ENCODE assay signal across 20 cellular contexts in the genomic region with DNA sequence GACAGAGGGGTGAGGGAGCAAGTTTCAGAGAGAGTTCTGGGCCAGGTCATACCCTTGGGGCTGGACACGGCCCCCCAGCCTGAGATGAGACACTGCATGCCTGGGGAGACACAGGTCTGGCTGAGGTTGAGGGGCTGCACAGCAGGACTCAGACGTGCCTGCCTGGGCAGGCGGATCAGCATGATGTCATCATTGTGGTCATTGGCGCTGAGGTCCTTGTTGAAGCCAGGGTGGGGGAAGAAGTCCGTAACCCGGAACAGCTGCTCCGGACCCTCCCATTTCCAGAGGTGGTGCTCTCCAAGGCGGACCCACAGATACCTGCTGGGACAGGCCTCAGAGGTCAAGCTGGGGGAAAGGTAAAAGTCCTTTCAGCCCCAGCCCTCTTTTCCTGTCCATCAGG. TPM values are rescaled to one million over a fixed set of nuclear protein-coding genes. Genes with fewer than 3 reads are reported as not detected.
A peak's percentile ranks its signal among the peaks of the same experiment; 100 is the strongest.
DNase-seq lines count a peak whose midpoint lies in the region; ATAC-seq, FAIRE-seq and TF ChIP-seq lines count a peak whose summit lies in the region.
"Had no signal": no experiment of that assay in that cellular context is flagged by ENCODE, and none has a peak within 500 bp of the region (broad histone marks: within the 10 kb centered on the region; RNA-seq: fewer than 3 reads in every experiment).

No MANE protein-coding gene starts in this region.

- H3K27ac ChIP-seq in right atrium auricular region (no peak overlapping the region), K562 (ENCODE audit: extremely low read depth, low read depth, low read length) (no peak overlapping the region), endodermal cell (ENCODE audit: low read depth, low read length) (no peak overlapping the region)
- H3K27ac ChIP-seq: BLaER1 treated with 17β-estradiol and CSF1 and Interleukin-3, amounts not matched to agents 10 nM and 100 nM had no signal

- no peak overlapping the region for H3K27ac Mint-ChIP-seq in endodermal cell
- H3K27ac Mint-ChIP-seq: CD4-positive, CD25-positive, alpha-beta regulatory T cell; HFFc6 had no signal

- H3K4me2 ChIP-seq in K562 (ENCODE audit: insufficient read depth, low read length): no peak overlapping the region
- H3K4me2 ChIP-seq: BLaER1 treated with 17β-estradiol and CSF1 and Interleukin-3, amounts not matched to agents 10 nM and 100 nM had no signal

- WGBS in K562 (ENCODE audit: insufficient coverage, low coverage, missing lambda C conversion rate): 0% methylated on average over 8 of the region's 8 CpGs
- WGBS in endodermal cell (ENCODE audit: insufficient coverage in 1 of 2, insufficient read length in 1 of 2), 2 experiments: 65 to 72% methylated on average over 6 to 8 of the region's 8 CpGs

- peak overlapping the region in 1 of 2 experiments; percentile 6; a peak in 1 of 4 replicates for H3K9ac ChIP-seq in K562 (ENCODE audit: insufficient read depth in 1 of 2, low read depth in 2 of 2, low read length in 2 of 2)
- no peak overlapping the region for H3K9ac ChIP-seq in endodermal cell (ENCODE audit: extremely low read depth, low read length, poor library complexity, severe bottlenecking)
- H3K9ac ChIP-seq: BLaER1 treated with 17β-estradiol and CSF1 and Interleukin-3, amounts not matched to agents 10 nM and 100 nM had no signal

- H3K4me1 ChIP-seq in right atrium auricular region: no peaks in the 10 kb centered on the region
- peaks cover 15 to 20% of the 10 kb centered on the region in 2 experiments; a peak in 4 of 5 replicates for H3K4me1 ChIP-seq in K562 (replicated peaks in 1 of 2; ENCODE audit: control insufficient read depth in 2 of 2, insufficient read depth in 2 of 2, low read length in 2 of 2)
- H3K4me1 ChIP-seq in endodermal cell (ENCODE audit: control insufficient read depth, insufficient read depth, low read length): no peaks in the 10 kb centered on the region
- H3K4me1 ChIP-seq: HAP-1 had no signal

- no peaks in the 10 kb centered on the region for H3K36me3 ChIP-seq in right atrium auricular region
- no peaks in the 10 kb centered on the region for H3K36me3 ChIP-seq in K562 (ENCODE audit: control insufficient read depth, insufficient read depth, low read length)
- H3K36me3 ChIP-seq in endodermal cell (ENCODE audit: control insufficient read depth, insufficient read depth, low read length): no peaks in the 10 kb centered on the region
- H3K36me3 ChIP-seq: BLaER1 treated with 17β-estradiol and CSF1 and Interleukin-3, amounts not matched to agents 10 nM and 100 nM; HAP-1 had no signal

- ATAC-seq in K562: no peak

- POLR2A ChIA-PET in K562 (lab: Yijun Ruan, JAX): interaction anchor here (0.7 kb wide), 1 partner anchor 11 kb away, joined by 5 read pairs; no protein-coding TSS in a partner anchor

- FAIRE-seq in K562 (lab: Jason Lieb, UNC): no peak
- FAIRE-seq: G401.6, GM12891, HTR-8/SVneo had no signal

- CTCF ChIA-PET in K562 (lab: Yijun Ruan, JAX; ENCODE audit: low intra/inter-chr PET ratio): no interaction called here

- no peak for TF ChIP-seq RAD21 in K562 (CRISPR knock-in tag; conservative IDR thresholded peaks at IDR 0.05 in 1 of 2, IDR thresholded peaks at IDR 0.05 in 1 of 2)

- no peak for TF ChIP-seq POLR2A in K562 (conservative IDR thresholded peaks at IDR 0.05)

- H3K9me3 Mint-ChIP-seq in endodermal cell: no peaks in the 10 kb centered on the region

- no peak overlapping the region for H2AFZ ChIP-seq in K562 (ENCODE audit: low read depth, low read length)

- H3K4me3 Mint-ChIP-seq in endodermal cell: no peak overlapping the region
- H3K4me3 Mint-ChIP-seq: CD4-positive, CD25-positive, alpha-beta regulatory T cell; HFFc6 had no signal

- H3K27me3 ChIP-seq in right atrium auricular region (peaks cover 0 to 11% of the 10 kb centered on the region in 2 donors), K562 (ENCODE audit: control insufficient read depth in 2 of 2, insufficient read depth in 2 of 2, low read length in 2 of 2) (peaks cover 2 to 32% of the 10 kb centered on the region in 2 experiments; a peak in 3 of 5 replicates), endodermal cell (ENCODE audit: control insufficient read depth, insufficient read depth, low read length, poor library complexity, severe bottlenecking) (peaks cover 17% of the 10 kb centered on the region)
- H3K27me3 ChIP-seq: BLaER1 treated with 17β-estradiol and CSF1 and Interleukin-3, amounts not matched to agents 10 nM and 100 nM had no signal

- in situ Hi-C loops in K562 (cut with MboI): no loop called here

- DNase-seq in cardiac septum (ENCODE audit: low spot score) (peak; percentile 53), right atrium auricular region (ENCODE audit: low spot score) (no peak), K562 (ENCODE audit: extremely low read depth in 1 of 4, low spot score in 3 of 4) (no peak), posterior vena cava (ENCODE audit: low spot score) (peak; percentile 70), endodermal cell (no peak), cerebellum (ENCODE audit: low spot score) (no peak)
- no peak for DNase-seq in activated CD4-positive, CD25-positive, alpha-beta regulatory T cell treated with anti-CD3 and anti-CD28 coated beads, Interleukin-2, amount 50 U/mL, for 72 hours
- DNase-seq: ACHN; Calu3; CD4-positive, CD25-positive, alpha-beta regulatory T cell; DMS79; EL; GOT3; HFFc6 had no signal

- TF ChIP-seq CTCF in right atrium auricular region (IDR thresholded peaks at IDR 0.05) (no peak), K562 (IDR thresholded peaks at IDR 0.05 in 2 of 3, conservative IDR thresholded peaks at IDR 0.05 in 1 of 3; ENCODE audit: insufficient read depth in 2 of 3, low read depth in 1 of 3, low read length in 3 of 3) (no peak), endodermal cell (conservative IDR thresholded peaks at IDR 0.05) (no peak)

- BruUV-seq in K562 (replicated peaks; lab: Mats Ljungman, UMichigan): no TSS peak

- H3K27me3 Mint-ChIP-seq in endodermal cell (ENCODE audit: insufficient read depth): peaks cover 68% of the 10 kb centered on the region

- H3K4me3 ChIP-seq in right atrium auricular region (no peak overlapping the region), K562 (no peak overlapping the region), endodermal cell (ENCODE audit: low read length) (no peak overlapping the region)
- H3K4me3 ChIP-seq: BLaER1 treated with 17β-estradiol and CSF1 and Interleukin-3, amounts not matched to agents 10 nM and 100 nM; HAP-1 had no signal

- intact Hi-C loops in cardiac septum (cut with DNase I): no loop called here
- intact Hi-C loops in K562 (cut with micrococcal nuclease): no loop called here
- intact Hi-C loops in posterior vena cava (cut with DNase I): no loop called here

- H3K9me1 ChIP-seq in K562 (ENCODE audit: control insufficient read depth, insufficient read depth, low read length): no peaks in the 10 kb centered on the region

- H4K20me1 ChIP-seq in K562 (replicated peaks; ENCODE audit: control insufficient read depth, insufficient read depth, low read length): no peaks in the 10 kb centered on the region

- H3K9me3 ChIP-seq in right atrium auricular region: no peaks in the 10 kb centered on the region
- H3K9me3 ChIP-seq in K562 (replicated peaks; ENCODE audit: control insufficient read depth, insufficient read depth, low read depth, low read length): no peaks in the 10 kb centered on the region
- H3K9me3 ChIP-seq in endodermal cell (ENCODE audit: control insufficient read depth, low read length): no peaks in the 10 kb centered on the region
- H3K9me3 ChIP-seq: BLaER1 treated with 17β-estradiol and CSF1 and Interleukin-3, amounts not matched to agents 10 nM and 100 nM; HAP-1 had no signal

- peaks cover 9% of the 10 kb centered on the region for H3K4me1 Mint-ChIP-seq in endodermal cell
- H3K4me1 Mint-ChIP-seq: CD4-positive, CD25-positive, alpha-beta regulatory T cell had no signal

- no peaks in the 10 kb centered on the region for H3K36me3 Mint-ChIP-seq in endodermal cell (ENCODE audit: low read depth)
- H3K36me3 Mint-ChIP-seq: CD4-positive, CD25-positive, alpha-beta regulatory T cell had no signal

- H3K79me2 ChIP-seq in K562 (ENCODE audit: control insufficient read depth, insufficient read depth, low read length): no peaks in the 10 kb centered on the region

- TF ChIP-seq EP300 in K562 (IDR thresholded peaks at IDR 0.05; ENCODE audit: low read length): no peak

RNA-seq across cellular contexts. Expression of gene KLK8, which starts 5.0 kb away (rescaled TPM):
- total RNA-seq in cardiac septum: not detected
- total RNA-seq in right atrium auricular region: 1 to 10 TPM in 1 of 2 donors, not detected in 1; 2.9 TPM
- total RNA-seq in K562 (2011; cell fraction: chromatin; rRNA removed; ENCODE audit: low replicate concordance): 0.93 TPM in 1 of 2 replicates, not detected in the other
- total RNA-seq in K562 (2011; cell fraction: nucleolus; rRNA removed): 0.66 and 2.2 TPM in 2 replicates
- 1.2 and 3.7 TPM in 2 replicates for total RNA-seq in K562 (2011; cell fraction: nucleoplasm; rRNA removed)
- total RNA-seq in K562 (2014; rRNA removed): 0.45 TPM in 1 of 2 replicates, not detected in the other
- 0.40 TPM in 1 of 2 replicates, not detected in the other for total RNA-seq in K562 (2014; rRNA removed; fragmentation: Illumina TruSeq; extraction: Trizol)
- 0.41 and 0.76 TPM in 2 replicates for total RNA-seq in K562 (2015; rRNA removed; fragmentation: Illumina TruSeq; extraction: Trizol)
- 1.4 TPM in 2 replicates for total RNA-seq in K562 (2021)
- 0.62 and 0.79 TPM in 2 replicates for polyA plus RNA-seq in K562 (2011; rRNA removed)
- 0.65 and 1.9 TPM in 2 replicates for polyA plus RNA-seq in K562 (2011; cell fraction: cytosol; rRNA removed)
- polyA plus RNA-seq in K562 (2011; cell fraction: nucleus; rRNA removed): 0.72 and 2.0 TPM in 2 replicates
- polyA plus RNA-seq in K562 (2012): 1.6 and 3.0 TPM in 2 replicates
- 0.44 and 0.49 TPM in 2 replicates for polyA plus RNA-seq in K562 (2014; fragmentation: Illumina TruSeq; extraction: Trizol)
- 1 to 10 TPM in 1 of 2 experiments, under 1 TPM in 1; 0.37 to 1.7 TPM for polyA plus RNA-seq in K562 (2014; fragmentation: Nextera tagmentation; extraction: Ambion mirVana)
- 1.1 and 1.4 TPM in 2 replicates for polyA plus RNA-seq in K562 (2014; rRNA removed)
- not detected in 2 replicates for polyA minus RNA-seq in K562 (2011; rRNA and poly(A)+ RNA removed)
- polyA minus RNA-seq in K562 (2011; cell fraction: cytosol; rRNA and poly(A)+ RNA removed): not detected in 2 replicates
- 0.67 TPM in 1 of 2 replicates, not detected in the other for polyA minus RNA-seq in K562 (2011; cell fraction: nucleus; rRNA and poly(A)+ RNA removed)
- total RNA-seq in posterior vena cava: not detected
- total RNA-seq in endodermal cell: 1 to 10 TPM in 1 of 2 donors, not detected in 1; 1.1 TPM
- polyA plus RNA-seq in endodermal cell (2013, experiment 1 of 2): 0.64 TPM
- 1.0 TPM for polyA plus RNA-seq in endodermal cell (2013, experiment 2 of 2)
- not detected for total RNA-seq in cerebellum
- total RNA-seq: A172; CD4-positive, CD25-positive, alpha-beta regulatory T cell; HFFc6 had no signal
- polyA plus RNA-seq: CD4-positive, CD25-positive, alpha-beta regulatory T cell had no signal

RNA-seq across cellular contexts. Expression of gene KLK10, which starts 13.1 kb away (rescaled TPM):
- total RNA-seq in cardiac septum (not detected), right atrium auricular region (1 to 10 TPM in 1 of 2 donors, not detected in 1; 4.5 TPM), K562 (2014; rRNA removed) (not detected in 2 replicates), K562 (2014; rRNA removed; fragmentation: Illumina TruSeq; extraction: Trizol) (not detected in 2 replicates), K562 (2015; rRNA removed; fragmentation: Illumina TruSeq; extraction: Trizol) (not detected in 2 replicates), K562 (2021) (0.11 TPM in 1 of 2 replicates, not detected in the other), posterior vena cava (not detected), endodermal cell (under 1 TPM; 0.46 to 0.91 TPM), cerebellum (1.3 TPM)
- total RNA-seq in K562 (2011; cell fraction: chromatin; rRNA removed; ENCODE audit: low replicate concordance): not detected in 2 replicates
- total RNA-seq in K562 (2011; cell fraction: nucleolus; rRNA removed): not detected in 2 replicates
- total RNA-seq in K562 (2011; cell fraction: nucleoplasm; rRNA removed): 0.46 TPM in 1 of 2 replicates, not detected in the other
- polyA plus RNA-seq in K562 (2011; rRNA removed) (not detected in 2 replicates), K562 (2014; fragmentation: Illumina TruSeq; extraction: Trizol) (not detected in 2 replicates), K562 (2014; fragmentation: Nextera tagmentation; extraction: Ambion mirVana) (not detected), K562 (2014; rRNA removed) (not detected in 2 replicates)
- polyA plus RNA-seq in K562 (2011; cell fraction: cytosol; rRNA removed): 0.18 TPM in 1 of 2 replicates, not detected in the other
- polyA plus RNA-seq in K562 (2011; cell fraction: nucleus; rRNA removed): not detected in 2 replicates
- 0.03 and 0.08 TPM in 2 replicates for polyA plus RNA-seq in K562 (2012)
- polyA minus RNA-seq in K562 (2011; rRNA and poly(A)+ RNA removed): not detected in 2 replicates
- not detected in 2 replicates for polyA minus RNA-seq in K562 (2011; cell fraction: cytosol; rRNA and poly(A)+ RNA removed)
- polyA minus RNA-seq in K562 (2011; cell fraction: nucleus; rRNA and poly(A)+ RNA removed): not detected in 2 replicates
- polyA plus RNA-seq in endodermal cell (2013, experiment 1 of 2): 0.50 TPM
- polyA plus RNA-seq in endodermal cell (2013, experiment 2 of 2): 0.21 TPM
- total RNA-seq: A172; CD4-positive, CD25-positive, alpha-beta regulatory T cell; HFFc6 had no signal
- polyA plus RNA-seq: CD4-positive, CD25-positive, alpha-beta regulatory T cell had no signal

RNA-seq across cellular contexts. Expression of gene KLK11, which starts 20.0 kb away (rescaled TPM):
- total RNA-seq in cardiac septum (not detected), right atrium auricular region (10 to 100 TPM; 12.5 to 24.4 TPM), K562 (2014; rRNA removed) (not detected in 2 replicates), K562 (2014; rRNA removed; fragmentation: Illumina TruSeq; extraction: Trizol) (not detected in 2 replicates), K562 (2015; rRNA removed; fragmentation: Illumina TruSeq; extraction: Trizol) (not detected in 2 replicates), K562 (2021) (not detected in 2 replicates), posterior vena cava (not detected), endodermal cell (1 to 10 TPM in 1 of 2 donors, under 1 TPM in 1; 0.29 to 2.5 TPM), cerebellum (not detected)
- not detected in 2 replicates for total RNA-seq in K562 (2011; cell fraction: chromatin; rRNA removed; ENCODE audit: low replicate concordance)
- total RNA-seq in K562 (2011; cell fraction: nucleolus; rRNA removed): not detected in 2 replicates
- not detected in 2 replicates for total RNA-seq in K562 (2011; cell fraction: nucleoplasm; rRNA removed)
- polyA plus RNA-seq in K562 (2011; rRNA removed) (not detected in 2 replicates), K562 (2014; fragmentation: Illumina TruSeq; extraction: Trizol) (not detected in 2 replicates), K562 (2014; fragmentation: Nextera tagmentation; extraction: Ambion mirVana) (not detected), K562 (2014; rRNA removed) (not detected in 2 replicates)
- polyA plus RNA-seq in K562 (2011; cell fraction: cytosol; rRNA removed): not detected in 2 replicates
- not detected in 2 replicates for polyA plus RNA-seq in K562 (2011; cell fraction: nucleus; rRNA removed)
- polyA plus RNA-seq in K562 (2012): not detected in 2 replicates
- not detected in 2 replicates for polyA minus RNA-seq in K562 (2011; rRNA and poly(A)+ RNA removed)
- not detected in 2 replicates for polyA minus RNA-seq in K562 (2011; cell fraction: cytosol; rRNA and poly(A)+ RNA removed)
- not detected in 2 replicates for polyA minus RNA-seq in K562 (2011; cell fraction: nucleus; rRNA and poly(A)+ RNA removed)
- not detected for polyA plus RNA-seq in endodermal cell (2013, experiment 1 of 2)
- polyA plus RNA-seq in endodermal cell (2013, experiment 2 of 2): not detected
- total RNA-seq: A172; CD4-positive, CD25-positive, alpha-beta regulatory T cell; HFFc6 had no signal
- polyA plus RNA-seq: CD4-positive, CD25-positive, alpha-beta regulatory T cell had no signal

RNA-seq across cellular contexts. Expression of gene KLK7, which starts 22.7 kb away (rescaled TPM):
- total RNA-seq in cardiac septum: not detected
- total RNA-seq in right atrium auricular region: 1 to 10 TPM; 1.5 to 1.6 TPM
- total RNA-seq in K562 (2011; cell fraction: chromatin; rRNA removed; ENCODE audit: low replicate concordance): not detected in 2 replicates
- not detected in 2 replicates for total RNA-seq in K562 (2011; cell fraction: nucleolus; rRNA removed)
- not detected in 2 replicates for total RNA-seq in K562 (2011; cell fraction: nucleoplasm; rRNA removed)
- total RNA-seq in K562 (2014; rRNA removed): not detected in 2 replicates
- total RNA-seq in K562 (2014; rRNA removed; fragmentation: Illumina TruSeq; extraction: Trizol): not detected in 2 replicates
- not detected in 2 replicates for total RNA-seq in K562 (2015; rRNA removed; fragmentation: Illumina TruSeq; extraction: Trizol)
- total RNA-seq in K562 (2021): not detected in 2 replicates
- polyA plus RNA-seq in K562 (2011; rRNA removed): not detected in 2 replicates
- 0.06 TPM in 1 of 2 replicates, not detected in the other for polyA plus RNA-seq in K562 (2011; cell fraction: cytosol; rRNA removed)
- not detected in 2 replicates for polyA plus RNA-seq in K562 (2011; cell fraction: nucleus; rRNA removed)
- polyA plus RNA-seq in K562 (2012): 0.08 TPM in 1 of 2 replicates, not detected in the other
- polyA plus RNA-seq in K562 (2014; fragmentation: Illumina TruSeq; extraction: Trizol): not detected in 2 replicates
- polyA plus RNA-seq in K562 (2014; fragmentation: Nextera tagmentation; extraction: Ambion mirVana): under 1 TPM in 1 of 2 experiments, not detected in 1; 0.03 TPM
- polyA plus RNA-seq in K562 (2014; rRNA removed): not detected in 2 replicates
- polyA minus RNA-seq in K562 (2011; rRNA and poly(A)+ RNA removed): not detected in 2 replicates
- not detected in 2 replicates for polyA minus RNA-seq in K562 (2011; cell fraction: cytosol; rRNA and poly(A)+ RNA removed)
- not detected in 2 replicates for polyA minus RNA-seq in K562 (2011; cell fraction: nucleus; rRNA and poly(A)+ RNA removed)
- total RNA-seq in posterior vena cava: not detected
- not detected for total RNA-seq in endodermal cell
- polyA plus RNA-seq in endodermal cell (2013, experiment 1 of 2): not detected
- not detected for polyA plus RNA-seq in endodermal cell (2013, experiment 2 of 2)
- not detected for total RNA-seq in cerebellum
- total RNA-seq: A172; CD4-positive, CD25-positive, alpha-beta regulatory T cell; HFFc6 had no signal
- polyA plus RNA-seq: CD4-positive, CD25-positive, alpha-beta regulatory T cell had no signal

RNA-seq across cellular contexts. Expression of gene KLK12, which starts 28.4 kb away (rescaled TPM):
- total RNA-seq in cardiac septum (not detected), right atrium auricular region (not detected), K562 (2014; rRNA removed) (not detected in 2 replicates), K562 (2014; rRNA removed; fragmentation: Illumina TruSeq; extraction: Trizol) (not detected in 2 replicates), K562 (2015; rRNA removed; fragmentation: Illumina TruSeq; extraction: Trizol) (not detected in 2 replicates), K562 (2021) (not detected in 2 replicates), posterior vena cava (not detected), endodermal cell (not detected), cerebellum (not detected)
- total RNA-seq in K562 (2011; cell fraction: chromatin; rRNA removed; ENCODE audit: low replicate concordance): not detected in 2 replicates
- total RNA-seq in K562 (2011; cell fraction: nucleolus; rRNA removed): not detected in 2 replicates
- total RNA-seq in K562 (2011; cell fraction: nucleoplasm; rRNA removed): not detected in 2 replicates
- polyA plus RNA-seq in K562 (2011; rRNA removed) (not detected in 2 replicates), K562 (2014; fragmentation: Illumina TruSeq; extraction: Trizol) (not detected in 2 replicates), K562 (2014; fragmentation: Nextera tagmentation; extraction: Ambion mirVana) (not detected), K562 (2014; rRNA removed) (not detected in 2 replicates)
- not detected in 2 replicates for polyA plus RNA-seq in K562 (2011; cell fraction: cytosol; rRNA removed)
- polyA plus RNA-seq in K562 (2011; cell fraction: nucleus; rRNA removed): not detected in 2 replicates
- polyA plus RNA-seq in K562 (2012): not detected in 2 replicates
- polyA minus RNA-seq in K562 (2011; rRNA and poly(A)+ RNA removed): not detected in 2 replicates
- not detected in 2 replicates for polyA minus RNA-seq in K562 (2011; cell fraction: cytosol; rRNA and poly(A)+ RNA removed)
- polyA minus RNA-seq in K562 (2011; cell fraction: nucleus; rRNA and poly(A)+ RNA removed): not detected in 2 replicates
- polyA plus RNA-seq in endodermal cell (2013, experiment 1 of 2): not detected
- polyA plus RNA-seq in endodermal cell (2013, experiment 2 of 2): not detected
- total RNA-seq: A172; Calu3; CD4-positive, CD25-positive, alpha-beta regulatory T cell; HFFc6 had no signal
- polyA plus RNA-seq: CD4-positive, CD25-positive, alpha-beta regulatory T cell had no signal

Comparison
In these comparisons a context has a peak if more than half of its experiments do, and no peak if none do; other contexts are left out.
1. DNase-seq: peak in cardiac septum (single experiment) and posterior vena cava (single experiment); none in right atrium auricular region (single experiment), K562 (0 of 4), endodermal cell (single experiment), cerebellum (single experiment) and activated CD4-positive, CD25-positive, alpha-beta regulatory T cell treated with anti-CD3 and anti-CD28 coated beads, Interleukin-2, amount 50 U/mL, for 72 hours (single experiment).